ENCODE assay signal across 14 cellular contexts in the genomic region with DNA sequence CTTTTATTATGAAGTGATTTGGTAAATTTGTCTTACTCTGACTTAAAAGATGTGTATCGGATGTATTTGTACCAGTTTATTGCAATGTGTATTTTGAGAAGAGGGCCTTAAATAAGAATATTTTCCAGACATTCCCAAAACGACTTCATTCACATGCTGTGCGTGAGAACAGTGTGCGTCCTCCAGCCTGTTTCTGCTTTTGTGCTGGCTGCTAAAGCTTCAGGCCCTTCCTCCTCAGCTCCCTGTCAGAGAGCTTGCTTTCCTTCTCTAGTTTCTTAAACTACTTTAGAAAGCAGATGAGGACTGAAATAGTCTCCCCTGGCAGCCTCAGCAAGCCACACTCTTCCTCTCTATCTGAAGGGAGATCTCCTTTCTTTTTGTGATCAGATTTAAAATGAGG.
"Had no signal": no experiment of that assay in that cellular context is flagged by ENCODE, and none has a peak within 500 bp of the region (broad histone marks: within the 10 kb centered on the region; RNA-seq: fewer than 3 reads in every experiment).

No MANE protein-coding gene starts in this region.

- H3K27ac ChIP-seq: esophagus squamous epithelium, heart right ventricle, ovary had no signal

- H3K4me3 ChIP-seq: esophagus squamous epithelium, heart right ventricle, ovary had no signal

- H3K9me3 ChIP-seq: ovary had no signal

- H3K27me3 ChIP-seq: esophagus squamous epithelium, ovary had no signal

- H3K27ac Mint-ChIP-seq: naive thymus-derived CD4-positive, alpha-beta T cell; progenitor cell of endocrine pancreas had no signal

- H3K4me3 Mint-ChIP-seq: naive thymus-derived CD4-positive, alpha-beta T cell had no signal

- H3K36me3 Mint-ChIP-seq: naive thymus-derived CD4-positive, alpha-beta T cell had no signal

- H3K27me3 Mint-ChIP-seq: naive thymus-derived CD4-positive, alpha-beta T cell; progenitor cell of endocrine pancreas had no signal

- DNase-seq: effector memory CD4-positive, alpha-beta T cell; esophagus squamous epithelium; heart right ventricle; kidney glomerular epithelial cell; naive thymus-derived CD4-positive, alpha-beta T cell; nucleus accumbens; ovary; right cardiac atrium; small intestine; stimulated activated CD4-positive, alpha-beta T cell treated with anti-CD3 and anti-CD28 coated beads, Interleukin-12 subunit alpha, Interleukin-12 subunit beta, amount 100 ng/mL, for 4 hours; stimulated activated CD4-positive, alpha-beta T cell treated with anti-CD3 and anti-CD28 coated beads, Interleukin-2, amount 100 ng/mL, for 48 hours; stimulated activated naive CD4-positive, alpha-beta T cell treated with Interleukin-2 at 50 U/mL for 16 hours; trophoblast cell had no signal

- H3K4me1 ChIP-seq: esophagus squamous epithelium, heart right ventricle had no signal

- ATAC-seq: heart right ventricle; naive thymus-derived CD4-positive, alpha-beta T cell; right cardiac atrium had no signal

- H3K36me3 ChIP-seq: esophagus squamous epithelium, heart right ventricle, ovary had no signal
